1 cellular context compared by ENCODE assay signal in genomic region chr2:230915297-230915696, GRCh38.
TF ChIP-seq lines count a peak whose summit lies in the region.

No MANE protein-coding gene starts in this region.

TF ChIP-seq in GM12878, 131 proteins besides CTCF, POLR2A, EP300 and RAD21:
- TF ChIP-seq HDGF (IDR thresholded peaks at IDR 0.05) = no peak
